Comparison of ENCODE assay signal across 29 cellular contexts in genomic region chr12:123979566-123979965, GRCh38.
"Had no signal": no experiment of that assay in that cellular context is flagged by ENCODE, and none has a peak within 500 bp of the region (broad histone marks: within the 10 kb centered on the region; RNA-seq: fewer than 3 reads in every experiment).

No MANE protein-coding gene starts in this region.

- H3K9me3 ChIP-seq: ovary, psoas muscle, right lobe of liver, sigmoid colon, suprapubic skin, testis, tibial nerve, upper lobe of left lung, vagina had no signal

- ATAC-seq: naive thymus-derived CD4-positive, alpha-beta T cell; natural killer cell; psoas muscle; right cardiac atrium; right lobe of liver; stimulated activated effector memory CD8-positive, alpha-beta T cell treated with anti-CD3 and anti-CD28 coated beads, Interleukin-12 subunit alpha, Interleukin-12 subunit beta, amount 100 ng/mL, for 72 hours; stimulated activated naive CD8-positive, alpha-beta T cell treated with anti-CD3 and anti-CD28 coated beads, Interleukin-15, amount 100 ng/mL, for 72 hours; stimulated activated naive CD8-positive, alpha-beta T cell treated with anti-CD3 and anti-CD28 coated beads, Interleukin-15, Interleukin-2, amounts not matched to agents 100 U/mL and 50 U/mL, for 24 hours had no signal

- H3K36me3 Mint-ChIP-seq: natural killer cell had no signal

- DNase-seq: naive thymus-derived CD4-positive, alpha-beta T cell; natural killer cell; occipital lobe; ovary; posterior cingulate gyrus; psoas muscle; right cardiac atrium; right lobe of liver; sigmoid colon; small intestine; stimulated activated CD4-positive, alpha-beta T cell treated with anti-CD3 and anti-CD28 coated beads, Interleukin-15, amount 100 ng/mL, for 24 hours; stimulated activated CD4-positive, alpha-beta T cell treated with anti-CD3 and anti-CD28 coated beads, Interleukin-2, amount 100 ng/mL, for 24 hours; stimulated activated CD4-positive, alpha-beta T cell treated with anti-CD3 and anti-CD28 coated beads, Interleukin-2, amount 100 ng/mL, for 48 hours; stimulated activated CD4-positive, alpha-beta T cell treated with anti-CD3 and anti-CD28 coated beads, Interleukin-4, amount 100 ng/mL, for 24 hours; stimulated activated naive CD4-positive, alpha-beta T cell; stimulated activated naive CD8-positive, alpha-beta T cell treated with anti-CD3 and anti-CD28 coated beads, Interleukin-15, amount 100 ng/mL, for 72 hours; stimulated activated naive CD8-positive, alpha-beta T cell treated with anti-CD3 and anti-CD28 coated beads, Interleukin-15, Interleukin-2, amounts not matched to agents 100 U/mL and 50 U/mL, for 24 hours; substantia nigra; testis; trophoblast cell; upper lobe of left lung had no signal

- H3K4me3 Mint-ChIP-seq: naive thymus-derived CD4-positive, alpha-beta T cell; natural killer cell; nephron; neural progenitor cell; stimulated activated effector memory CD8-positive, alpha-beta T cell treated with anti-CD3 and anti-CD28 coated beads, Interleukin-12 subunit alpha, Interleukin-12 subunit beta, amount 100 ng/mL, for 72 hours; stimulated activated naive CD8-positive, alpha-beta T cell treated with anti-CD3 and anti-CD28 coated beads, Interleukin-15, amount 100 ng/mL, for 72 hours had no signal

- H3K4me3 ChIP-seq: neural progenitor cell, ovary, psoas muscle, right lobe of liver, sigmoid colon, suprapubic skin, testis, tibial nerve, upper lobe of left lung, vagina had no signal

- H3K27me3 Mint-ChIP-seq: naive thymus-derived CD4-positive, alpha-beta T cell; progenitor cell of endocrine pancreas; stimulated activated naive CD8-positive, alpha-beta T cell treated with anti-CD3 and anti-CD28 coated beads, Interleukin-15, amount 100 ng/mL, for 72 hours had no signal

- H3K27ac Mint-ChIP-seq: natural killer cell, nephron, neural progenitor cell, progenitor cell of endocrine pancreas had no signal

- H3K27ac ChIP-seq: neural progenitor cell, ovary, parathyroid adenoma, psoas muscle, right lobe of liver, sigmoid colon, suprapubic skin, testis, tibial nerve, upper lobe of left lung, vagina had no signal

- H3K36me3 ChIP-seq: ovary, vagina had no signal

- H3K9me3 Mint-ChIP-seq: naive thymus-derived CD4-positive, alpha-beta T cell; natural killer cell; nephron; neural progenitor cell; stimulated activated effector memory CD8-positive, alpha-beta T cell treated with anti-CD3 and anti-CD28 coated beads, Interleukin-12 subunit alpha, Interleukin-12 subunit beta, amount 100 ng/mL, for 72 hours; stimulated activated naive CD8-positive, alpha-beta T cell treated with anti-CD3 and anti-CD28 coated beads, Interleukin-15, amount 100 ng/mL, for 72 hours had no signal

- H3K27me3 ChIP-seq: ovary, right lobe of liver, sigmoid colon, suprapubic skin, testis, tibial nerve, upper lobe of left lung, vagina had no signal
